28 cellular contexts compared by ENCODE assay signal in genomic region chr2:184402381-184402780, GRCh38.
"Had no signal": no experiment of that assay in that cellular context is flagged by ENCODE, and none has a peak within 500 bp of the region (broad histone marks: within the 10 kb centered on the region; RNA-seq: fewer than 3 reads in every experiment).

No MANE protein-coding gene starts in this region.

- H3K36me3 ChIP-seq: cardiac muscle cell, Peyer's patch had no signal

- H3K4me3 ChIP-seq: cardiac muscle cell, Peyer's patch had no signal

- H3K4me1 Mint-ChIP-seq: activated naive CD4-positive, alpha-beta T cell treated with anti-CD3 and anti-CD28 coated beads, Interleukin-2, amount 50 U/mL, for 24 hours; brain; WTC11 had no signal

- H3K27me3 ChIP-seq: cardiac muscle cell, Peyer's patch had no signal

- ATAC-seq: activated CD8-positive, alpha-beta T cell treated with anti-CD3 and anti-CD28 coated beads, Interleukin-2, amount 10 ng/mL, durations not matched to agents 7 days and 5 days; WTC11 had no signal

- H3K27me3 Mint-ChIP-seq: activated naive CD4-positive, alpha-beta T cell treated with anti-CD3 and anti-CD28 coated beads, Interleukin-2, amount 50 U/mL, for 24 hours; brain had no signal

- H3K36me3 Mint-ChIP-seq: activated naive CD4-positive, alpha-beta T cell treated with anti-CD3 and anti-CD28 coated beads, Interleukin-2, amount 50 U/mL, for 24 hours; brain had no signal

- H3K27ac ChIP-seq: cardiac muscle cell, Peyer's patch had no signal

- FAIRE-seq: astrocyte had no signal

- DNase-seq: activated CD4-positive, alpha-beta T cell treated with anti-CD3 and anti-CD28 coated beads for 48 hours; activated CD4-positive, alpha-beta T cell treated with anti-CD3 and anti-CD28 coated beads, Interleukin-2, amount 50 U/mL, for 4 hours; activated CD4-positive, CD25-positive, alpha-beta regulatory T cell treated with anti-CD3 and anti-CD28 coated beads, Interleukin-2, amount 50 U/mL, for 72 hours; activated CD8-positive, alpha-beta memory T cell treated with anti-CD3 and anti-CD28 coated beads, Interleukin-2, amount 50 U/mL, for 48 hours; activated CD8-positive, alpha-beta T cell treated with anti-CD3 and anti-CD28 coated beads, Interleukin-2, amount 10 ng/mL, durations not matched to agents 7 days and 5 days; activated effector memory CD4-positive, alpha-beta T cell treated with Interleukin-2 at 50 U/mL for 16 hours; activated naive CD4-positive, alpha-beta T cell; activated T-cell treated with anti-CD3 and anti-CD28 coated beads, Interleukin-2, amount 50 U/mL, for 1 hour; amygdala; MM.1S; NCI-H1105; NCI-H1436; NCI-H1694 treated with DMSO at 0.1 percent for 48 hours; NCI-H2029 treated with DMSO at 0.1 percent for 48 hours; NCI-H510A treated with DMSO at 0.1 percent for 48 hours; NCI-H69; NK-92 treated with Interleukin-12 subunit alpha and Interleukin-12 subunit beta, amount 100 ng/mL, for 24 hours; OCI-M1; Peyer's patch; SIG-M5; SW 1271; T-helper 9 cell had no signal

- H3K27ac Mint-ChIP-seq: activated CD8-positive, alpha-beta T cell treated with anti-CD3 and anti-CD28 coated beads, Interleukin-2, amount 10 ng/mL, durations not matched to agents 7 days and 5 days; activated naive CD4-positive, alpha-beta T cell treated with anti-CD3 and anti-CD28 coated beads, Interleukin-2, amount 50 U/mL, for 24 hours; activated T-helper 1 cell treated with anti-CD3 and anti-CD28 coated beads, Interleukin-12 subunit alpha, Interleukin-12 subunit beta, Interleukin-2, Interleukin-4 antibody, amounts not matched to agents 30 ng/mL and 10 ng/mL and 1 ng/mL, durations not matched to agents 14 hours and 24 hours and 36 hours; brain; WTC11 had no signal

- H3K4me3 Mint-ChIP-seq: activated CD8-positive, alpha-beta T cell treated with anti-CD3 and anti-CD28 coated beads, Interleukin-2, amount 10 ng/mL, durations not matched to agents 7 days and 5 days; activated naive CD4-positive, alpha-beta T cell treated with anti-CD3 and anti-CD28 coated beads, Interleukin-2, amount 50 U/mL, for 24 hours; activated T-helper 1 cell treated with anti-CD3 and anti-CD28 coated beads, Interleukin-12 subunit alpha, Interleukin-12 subunit beta, Interleukin-2, Interleukin-4 antibody, amounts not matched to agents 30 ng/mL and 10 ng/mL and 1 ng/mL, durations not matched to agents 14 hours and 24 hours and 36 hours; brain; WTC11 had no signal

- H3K4me1 ChIP-seq: Peyer's patch had no signal

- H3K9me3 ChIP-seq: Peyer's patch had no signal
